In the genomic region with DNA sequence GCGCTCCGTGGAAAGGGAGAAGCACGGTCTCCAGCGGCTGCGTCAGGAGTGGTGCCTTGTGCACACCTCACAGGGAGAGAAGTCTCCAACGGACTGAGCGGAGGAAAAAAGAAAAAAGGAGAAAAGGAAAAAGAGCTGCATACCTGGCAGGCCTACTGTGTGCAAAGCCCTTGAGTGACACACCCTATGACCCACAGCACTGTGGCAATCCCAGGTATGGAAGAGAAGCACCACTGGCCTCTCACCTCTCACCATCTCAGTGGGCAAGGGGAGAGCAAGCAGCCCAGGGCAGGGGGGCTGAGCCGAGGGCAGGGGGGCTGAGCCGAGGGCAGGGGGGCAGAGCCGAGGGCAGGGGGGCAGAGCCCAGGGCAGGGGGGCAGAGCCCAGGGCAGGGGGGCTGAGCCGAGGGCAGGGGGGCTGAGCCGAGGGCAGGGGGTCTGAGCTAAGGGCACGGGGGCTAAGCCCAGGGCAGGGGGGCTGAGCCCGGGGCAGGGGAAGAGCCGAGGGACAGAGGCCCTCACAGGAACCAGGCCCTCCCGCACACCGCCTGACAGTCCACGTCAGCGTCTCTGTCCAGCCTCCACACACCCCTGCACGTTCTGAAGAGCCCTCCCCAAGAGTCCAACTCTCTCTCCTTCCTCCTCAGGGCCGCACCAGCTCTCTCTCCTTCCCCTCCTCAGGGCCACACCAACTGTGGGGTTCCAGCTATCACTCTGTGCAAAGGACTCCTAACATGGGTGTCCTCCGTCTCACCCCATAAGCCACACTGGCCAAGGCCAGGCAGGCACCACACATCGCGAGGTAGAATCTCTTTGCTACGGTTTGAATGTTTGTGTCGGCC, we compare ENCODE assay signal across 11 cellular contexts.
DNase-seq lines count a peak whose midpoint lies in the region; ATAC-seq, FAIRE-seq and TF ChIP-seq lines count a peak whose summit lies in the region.
"Had no signal": no experiment of that assay in that cellular context is flagged by ENCODE, and none has a peak within 500 bp of the region (broad histone marks: within the 10 kb centered on the region; RNA-seq: fewer than 3 reads in every experiment).

No MANE protein-coding gene starts in this region.

- no peaks in the 10 kb centered on the region for H3K9me1 ChIP-seq in endothelial cell of umbilical vein (replicated peaks; ENCODE audit: control insufficient read depth, extremely low read depth, insufficient read depth, low read length)

- no peak overlapping the region for H3K4me3 ChIP-seq in PC-9
- H3K4me3 ChIP-seq in endothelial cell of umbilical vein (replicated peaks in 1 of 3; ENCODE audit: insufficient read depth in 1 of 3, low read depth in 1 of 3, low read length in 3 of 3): no peak overlapping the region
- H3K4me3 ChIP-seq in neural progenitor cell: no peak overlapping the region
- H3K4me3 ChIP-seq: suprapubic skin had no signal

- peaks cover 28% of the 10 kb centered on the region; the same call in 1 of the 2 replicates for H3K36me3 ChIP-seq in PC-9 (ENCODE audit: low read depth)
- no peaks in the 10 kb centered on the region for H3K36me3 ChIP-seq in endothelial cell of umbilical vein (ENCODE audit: control insufficient read depth in 2 of 2, extremely low read depth in 1 of 2, insufficient read depth in 2 of 2, low read length in 2 of 2)
- no peaks in the 10 kb centered on the region for H3K36me3 ChIP-seq in neural progenitor cell

- intact Hi-C loops in CD4-positive, alpha-beta T cell (cut with DNase I, micrococcal nuclease): no loop called here
- intact Hi-C loops in PC-9 (cut with micrococcal nuclease; ENCODE audit: unreplicated experiment) (loop anchor here (5.0 kb wide), 1 partner anchor 239 kb away; a partner anchor contains a TSS), endothelial cell of umbilical vein (cut with micrococcal nuclease) (no loop called here)

- H3K4me3 Mint-ChIP-seq in CD4-positive, alpha-beta T cell: peak overlapping the region; percentile 76
- peak overlapping the region; percentile 49 for H3K4me3 Mint-ChIP-seq in neural progenitor cell

- no peaks in the 10 kb centered on the region for H3K27me3 ChIP-seq in CD4-positive, alpha-beta T cell (ENCODE audit: control insufficient read depth, insufficient read depth, low read length)
- H3K27me3 ChIP-seq in PC-9 (ENCODE audit: insufficient read depth, low read depth) (no peaks in the 10 kb centered on the region), endothelial cell of umbilical vein (ENCODE audit: control insufficient read depth in 2 of 2, insufficient read depth in 2 of 2, low read length in 2 of 2) (no peaks in the 10 kb centered on the region), neural progenitor cell (no peaks in the 10 kb centered on the region)
- H3K27me3 ChIP-seq: suprapubic skin had no signal

- H2AFZ ChIP-seq in PC-9 (no peak overlapping the region), endothelial cell of umbilical vein (ENCODE audit: low read depth, low read length) (no peak overlapping the region), neural progenitor cell (replicated peaks) (no peak overlapping the region)

- peaks cover 71% of the 10 kb centered on the region for H3F3A ChIP-seq in PC-9 (ENCODE audit: insufficient read depth, low read depth)
- H3F3A ChIP-seq in neural progenitor cell (ENCODE audit: low read depth): peaks cover 23% of the 10 kb centered on the region

- H3K27ac Mint-ChIP-seq in CD4-positive, alpha-beta T cell: peak overlapping the region; percentile 73
- H3K27ac Mint-ChIP-seq in neural progenitor cell: peak overlapping the region; percentile 89

- peaks cover 90% of the 10 kb centered on the region for H3K4me1 Mint-ChIP-seq in CD4-positive, alpha-beta T cell (ENCODE audit: low read depth)
- H3K4me1 Mint-ChIP-seq in neural progenitor cell: peaks cover 70% of the 10 kb centered on the region

- no peak overlapping the region for H3K27ac ChIP-seq in CD4-positive, alpha-beta T cell (ENCODE audit: low read depth, low read length)
- H3K27ac ChIP-seq in PC-9 (peak overlapping the region; percentile 52; the same call in 1 of the 2 replicates), endothelial cell of umbilical vein (ENCODE audit: insufficient read depth, low read depth, low read length) (peak overlapping the region; percentile 36), neural progenitor cell (peak overlapping the region; percentile 34)

- H3K36me3 Mint-ChIP-seq in CD4-positive, alpha-beta T cell (ENCODE audit: low read depth): peaks cover 33% of the 10 kb centered on the region
- peaks cover 8% of the 10 kb centered on the region for H3K36me3 Mint-ChIP-seq in neural progenitor cell

- no peaks in the 10 kb centered on the region for H3K27me3 Mint-ChIP-seq in CD4-positive, alpha-beta T cell
- peaks cover 8% of the 10 kb centered on the region for H3K27me3 Mint-ChIP-seq in neural progenitor cell (ENCODE audit: insufficient read depth, low read depth)

- no peak for ATAC-seq in CD4-positive, alpha-beta T cell (ENCODE audit: poor library complexity)
- ATAC-seq in GM18505 (IDR thresholded peaks at IDR 0.05; ENCODE audit: unreplicated experiment) (no peak), GM19324 (IDR thresholded peaks at IDR 0.05; ENCODE audit: low FRiP score, unreplicated experiment) (no peak)
- ATAC-seq: left colon had no signal

- BruUV-seq in PC-9 (replicated peaks; lab: Mats Ljungman, UMichigan): no TSS peak
- BruUV-seq in endothelial cell of umbilical vein (replicated peaks; lab: Mats Ljungman, UMichigan): no TSS peak

- POLR2A ChIA-PET in CD4-positive, alpha-beta T cell (lab: Charles Lee): interaction anchor here (0.9 to 1.4 kb wide), 2 partner anchors 8 to 168 kb away, joined by 3 read pairs; no protein-coding TSS in a partner anchor
- POLR2A ChIA-PET in PC-9 (lab: Charles Lee; ENCODE audit: unreplicated experiment): no interaction called here
- POLR2A ChIA-PET in endothelial cell of umbilical vein (lab: Charles Lee): no interaction called here

- TF ChIP-seq CTCF in CD4-positive, alpha-beta T cell (IDR thresholded peaks at IDR 0.05): no peak
- TF ChIP-seq CTCF in PC-9 (conservative IDR thresholded peaks at IDR 0.05) (no peak), endothelial cell of umbilical vein (IDR thresholded peaks at IDR 0.05; ENCODE audit: extremely low read depth in 1 of 2, insufficient read depth in 1 of 2, low read depth in 1 of 2, low read length in 2 of 2) (no peak), neural progenitor cell (IDR thresholded peaks at IDR 0.05) (no peak), GM20000 (IDR thresholded peaks at IDR 0.05; ENCODE audit: extremely low read depth, missing control alignments) (no peak)

- TF ChIP-seq POLR2A in endothelial cell of umbilical vein (IDR thresholded peaks at IDR 0.05; ENCODE audit: low read depth, low read length) (no peak), GM18505 (IDR thresholded peaks at IDR 0.05; ENCODE audit: borderline replicate concordance, extremely low read depth, insufficient read depth, insufficient read length) (no peak)

- DNase-seq in CD4-positive, alpha-beta T cell: no peak
- DNase-seq in PC-9 (no peak), endothelial cell of umbilical vein (ENCODE audit: low read depth, low spot score) (no peak), neural progenitor cell (ENCODE audit: low spot score) (no peak), GM20000 (ENCODE audit: low spot score) (no peak), COLO829 (ENCODE audit: low spot score) (no peak)
- DNase-seq: effector CD4-positive, alpha-beta T cell had no signal

- dilution Hi-C loops in endothelial cell of umbilical vein (cut with MboI; ENCODE audit: extremely low pct_ligation_motif_present, low sequenced_read_pairs): no loop called here

- H4K20me1 ChIP-seq in PC-9 (ENCODE audit: insufficient read depth) (peaks cover 77% of the 10 kb centered on the region), endothelial cell of umbilical vein (replicated peaks; ENCODE audit: control insufficient read depth, extremely low read depth, insufficient read depth, low read length) (no peaks in the 10 kb centered on the region), neural progenitor cell (ENCODE audit: low read depth) (peaks cover 100% of the 10 kb centered on the region)

- H3K79me2 ChIP-seq in PC-9 (ENCODE audit: low read depth) (peaks cover 97% of the 10 kb centered on the region), endothelial cell of umbilical vein (ENCODE audit: control insufficient read depth, insufficient read depth, low read length) (peaks cover 91% of the 10 kb centered on the region), neural progenitor cell (ENCODE audit: low read depth) (peaks cover 98% of the 10 kb centered on the region)

- CTCF ChIA-PET in CD4-positive, alpha-beta T cell (lab: Charles Lee): no interaction called here
- CTCF ChIA-PET in PC-9 (lab: Charles Lee) (interaction anchor here (0.5 kb wide), 1 partner anchor 83 kb away, joined by 3 read pairs; no protein-coding TSS in a partner anchor), endothelial cell of umbilical vein (lab: Charles Lee) (interaction anchor here (0.8 to 1.3 kb wide), 3 partner anchors 12 to 234 kb away, joined by 3 to 4 read pairs (median 3); no protein-coding TSS in a partner anchor)

- H3K9ac ChIP-seq in endothelial cell of umbilical vein (replicated peaks; ENCODE audit: extremely low read depth, insufficient read depth, low read length) (no peak overlapping the region), neural progenitor cell (no peak overlapping the region)

- H3K9me3 Mint-ChIP-seq in CD4-positive, alpha-beta T cell: no peaks in the 10 kb centered on the region
- no peaks in the 10 kb centered on the region for H3K9me3 Mint-ChIP-seq in neural progenitor cell

- H3K4me2 ChIP-seq in PC-9 (peak overlapping the region; percentile 88), endothelial cell of umbilical vein (ENCODE audit: insufficient read depth, low read length) (no peak overlapping the region), neural progenitor cell (peak overlapping the region; percentile 42)

- no peaks in the 10 kb centered on the region for H3K9me2 ChIP-seq in PC-9 (ENCODE audit: insufficient read depth)

- peaks cover 98% of the 10 kb centered on the region for H3K4me1 ChIP-seq in PC-9 (replicated peaks; ENCODE audit: insufficient read depth)
- peaks cover 78% of the 10 kb centered on the region for H3K4me1 ChIP-seq in endothelial cell of umbilical vein (ENCODE audit: control insufficient read depth, extremely low read depth, insufficient read depth, low read length)
- H3K4me1 ChIP-seq in neural progenitor cell: peaks cover 61% of the 10 kb centered on the region

- FAIRE-seq in endothelial cell of umbilical vein (lab: Jason Lieb, UNC): no peak

- H3K9me3 ChIP-seq in CD4-positive, alpha-beta T cell (ENCODE audit: control insufficient read depth, low read length): no peaks in the 10 kb centered on the region
- H3K9me3 ChIP-seq in PC-9 (ENCODE audit: insufficient read depth, low read depth) (no peaks in the 10 kb centered on the region), endothelial cell of umbilical vein (replicated peaks; ENCODE audit: control insufficient read depth, insufficient read depth, low read length) (no peaks in the 10 kb centered on the region), neural progenitor cell (ENCODE audit: low read depth) (no peaks in the 10 kb centered on the region)
- H3K9me3 ChIP-seq: suprapubic skin had no signal

TF ChIP-seq in endothelial cell of umbilical vein, 7 proteins besides CTCF, POLR2A, EP300 and RAD21 (continues in another document):
- TF ChIP-seq MYC (IDR thresholded peaks at IDR 0.05; ENCODE audit: low read depth, low read length) (no peak), EZH2 (IDR thresholded peaks at IDR 0.05; ENCODE audit: borderline replicate concordance, low read depth, low read length, severe bottlenecking) (no peak), JUN (IDR thresholded peaks at IDR 0.05; ENCODE audit: borderline replicate concordance, insufficient read depth, insufficient read length, low read depth) (no peak)
